Comparison of ENCODE assay signal across 20 cellular contexts in genomic region chr20:41165001-41165882, GRCh38. TPM values are rescaled to one million over a fixed set of nuclear protein-coding genes. Genes with fewer than 3 reads are reported as not detected.
A peak's percentile ranks its signal among the peaks of the same experiment; 100 is the strongest.
DNase-seq lines count a peak whose midpoint lies in the region; ATAC-seq, FAIRE-seq and TF ChIP-seq lines count a peak whose summit lies in the region.
"Had no signal": no experiment of that assay in that cellular context is flagged by ENCODE, and none has a peak within 500 bp of the region (broad histone marks: within the 10 kb centered on the region; RNA-seq: fewer than 3 reads in every experiment).

No MANE protein-coding gene starts in this region.

- no peak for ATAC-seq in stimulated activated naive CD8-positive, alpha-beta T cell treated with anti-CD3 and anti-CD28 coated beads, Interleukin-15, Interleukin-2, amounts not matched to agents 100 U/mL and 50 U/mL, for 24 hours
- ATAC-seq in K562 (no peak), GM18502 (IDR thresholded peaks at IDR 0.05; ENCODE audit: poor library complexity, unreplicated experiment) (no peak)
- ATAC-seq: activated naive CD4-positive, alpha-beta T cell treated with anti-CD3 and anti-CD28 coated beads, Interleukin-2, amount 50 U/mL, for 72 hours; right lobe of liver had no signal

- H3K27me3 Mint-ChIP-seq in stimulated activated naive CD8-positive, alpha-beta T cell treated with anti-CD3 and anti-CD28 coated beads, Interleukin-15, Interleukin-2, amounts not matched to agents 100 ng/mL and 50 ng/mL, for 24 hours: no peaks in the 10 kb centered on the region

- POLR2A ChIA-PET in K562 (lab: Yijun Ruan, JAX): interaction anchor here (0.7 kb wide), 1 partner anchor 125 kb away, joined by 4 read pairs; no protein-coding TSS in a partner anchor

- intact Hi-C loops in K562 (cut with micrococcal nuclease): no loop called here
- intact Hi-C loops in left ventricle myocardium inferior (cut with micrococcal nuclease): no loop called here

- H3K4me1 Mint-ChIP-seq in stimulated activated naive CD8-positive, alpha-beta T cell treated with anti-CD3 and anti-CD28 coated beads, Interleukin-15, Interleukin-2, amounts not matched to agents 100 ng/mL and 50 ng/mL, for 24 hours (ENCODE audit: low read depth): peaks cover 60% of the 10 kb centered on the region

- TSS peak; percentile 38 for BruUV-seq in K562 (replicated peaks; lab: Mats Ljungman, UMichigan)

- H3K9me1 ChIP-seq in K562 (ENCODE audit: control insufficient read depth, insufficient read depth, low read length): peaks cover 2% of the 10 kb centered on the region

- TF ChIP-seq CTCF in K562 (IDR thresholded peaks at IDR 0.05 in 2 of 3, conservative IDR thresholded peaks at IDR 0.05 in 1 of 3; ENCODE audit: insufficient read depth in 2 of 3, low read depth in 1 of 3, low read length in 3 of 3) (no peak), left ventricle myocardium inferior (IDR thresholded peaks at IDR 0.05; ENCODE audit: borderline replicate concordance) (no peak)

- H3K4me3 Mint-ChIP-seq in stimulated activated naive CD8-positive, alpha-beta T cell treated with anti-CD3 and anti-CD28 coated beads, Interleukin-15, Interleukin-2, amounts not matched to agents 100 ng/mL and 50 ng/mL, for 24 hours: no peak overlapping the region

- no peak overlapping the region; a peak in 1 of 4 replicates for H3K9ac ChIP-seq in K562 (ENCODE audit: insufficient read depth in 1 of 2, low read depth in 2 of 2, low read length in 2 of 2)

- H3K4me3 ChIP-seq in K562 (no peak overlapping the region), left ventricle myocardium inferior (no peak overlapping the region)
- H3K4me3 ChIP-seq: hepatocyte, lung, ovary, right lobe of liver, thoracic aorta had no signal

- CTCF ChIA-PET in K562 (lab: Yijun Ruan, JAX; ENCODE audit: low intra/inter-chr PET ratio): interaction anchor here (0.5 kb wide), 1 partner anchor 122 kb away, joined by 3 read pairs; no protein-coding TSS in a partner anchor

- peaks cover 81% of the 10 kb centered on the region for H3K36me3 Mint-ChIP-seq in stimulated activated naive CD8-positive, alpha-beta T cell treated with anti-CD3 and anti-CD28 coated beads, Interleukin-15, Interleukin-2, amounts not matched to agents 100 ng/mL and 50 ng/mL, for 24 hours (ENCODE audit: low read depth)

- H3K4me1 ChIP-seq in K562 (replicated peaks in 1 of 2; ENCODE audit: control insufficient read depth in 2 of 2, insufficient read depth in 2 of 2, low read length in 2 of 2) (no peaks in the 10 kb centered on the region), left ventricle myocardium inferior (peaks cover 18% of the 10 kb centered on the region)
- H3K4me1 ChIP-seq: right lobe of liver had no signal

- TF ChIP-seq POLR2A in K562 (conservative IDR thresholded peaks at IDR 0.05): no peak

- TF ChIP-seq EP300 in K562 (IDR thresholded peaks at IDR 0.05; ENCODE audit: low read length): no peak

- H3K27me3 ChIP-seq in K562 (ENCODE audit: control insufficient read depth in 2 of 2, insufficient read depth in 2 of 2, low read length in 2 of 2) (no peaks in the 10 kb centered on the region), layer of hippocampus (ENCODE audit: control insufficient read depth, insufficient read depth, low read length) (no peaks in the 10 kb centered on the region), left ventricle myocardium inferior (ENCODE audit: low read depth) (no peaks in the 10 kb centered on the region)
- H3K27me3 ChIP-seq: hepatocyte, ovary, right lobe of liver had no signal

- no peak overlapping the region for H3K27ac ChIP-seq in K562 (ENCODE audit: extremely low read depth, low read depth, low read length)
- peak overlapping the region; percentile 2 for H3K27ac ChIP-seq in layer of hippocampus (ENCODE audit: low read depth, low read length)
- H3K27ac ChIP-seq in left ventricle myocardium inferior (replicated peaks): no peak overlapping the region
- H3K27ac ChIP-seq: C4-2B, hepatocyte, ovary, right lobe of liver, thoracic aorta had no signal

- H4K20me1 ChIP-seq in K562 (replicated peaks; ENCODE audit: control insufficient read depth, insufficient read depth, low read length): no peaks in the 10 kb centered on the region; the same call in none of the 2 replicates

- FAIRE-seq in K562 (lab: Jason Lieb, UNC): no peak
- FAIRE-seq: TTC549 had no signal

- no peak overlapping the region for H2AFZ ChIP-seq in K562 (ENCODE audit: low read depth, low read length)
- H2AFZ ChIP-seq: hepatocyte had no signal

- WGBS in K562 (ENCODE audit: insufficient coverage, low coverage, missing lambda C conversion rate): 91% methylated on average over 18 of the region's 24 CpGs

- H3K9me3 Mint-ChIP-seq in stimulated activated naive CD8-positive, alpha-beta T cell treated with anti-CD3 and anti-CD28 coated beads, Interleukin-15, Interleukin-2, amounts not matched to agents 100 ng/mL and 50 ng/mL, for 24 hours: no peaks in the 10 kb centered on the region
- H3K9me3 Mint-ChIP-seq: activated naive CD4-positive, alpha-beta T cell treated with anti-CD3 and anti-CD28 coated beads, Interleukin-2, amount 50 U/mL, for 72 hours had no signal

- H3K4me2 ChIP-seq in K562 (ENCODE audit: insufficient read depth, low read length): no peak overlapping the region
- H3K4me2 ChIP-seq: hepatocyte had no signal

- peak overlapping the region; percentile 42 for H3K27ac Mint-ChIP-seq in stimulated activated naive CD8-positive, alpha-beta T cell treated with anti-CD3 and anti-CD28 coated beads, Interleukin-15, Interleukin-2, amounts not matched to agents 100 ng/mL and 50 ng/mL, for 24 hours

- in situ Hi-C loops in K562 (cut with MboI): no loop called here

- H3K79me2 ChIP-seq in K562 (ENCODE audit: control insufficient read depth, insufficient read depth, low read length): no peaks in the 10 kb centered on the region
- H3K79me2 ChIP-seq: hepatocyte had no signal

- peaks cover 81% of the 10 kb centered on the region; the same call in 2 of the 3 replicates for H3K36me3 ChIP-seq in K562 (ENCODE audit: control insufficient read depth, insufficient read depth, low read length)
- H3K36me3 ChIP-seq in left ventricle myocardium inferior: peaks cover 93% of the 10 kb centered on the region
- H3K36me3 ChIP-seq: ovary had no signal

- no peak for DNase-seq in stimulated activated naive CD8-positive, alpha-beta T cell treated with anti-CD3 and anti-CD28 coated beads, Interleukin-15, Interleukin-2, amounts not matched to agents 100 U/mL and 50 U/mL, for 24 hours
- no peak for DNase-seq in K562 (ENCODE audit: extremely low read depth in 1 of 4, low spot score in 3 of 4)
- no peak for DNase-seq in epidermal melanocyte (ENCODE audit: insufficient read length, low spot score)
- no peak for DNase-seq in hepatic stellate cell (ENCODE audit: low spot score)
- no peak for DNase-seq in left ventricle myocardium inferior
- DNase-seq: activated CD4-positive, alpha-beta T cell treated with anti-CD3 and anti-CD28 coated beads for 48 hours; NCI-H1436 treated with DMSO at 0.1 percent for 48 hours; NCI-H2171; NCI-H526 treated with DMSO at 0.1 percent for 48 hours had no signal

- TF ChIP-seq RAD21 in K562 (CRISPR knock-in tag; conservative IDR thresholded peaks at IDR 0.05 in 1 of 2, IDR thresholded peaks at IDR 0.05 in 1 of 2): no peak

- H3K9me3 ChIP-seq in K562 (replicated peaks; ENCODE audit: control insufficient read depth, insufficient read depth, low read depth, low read length): no peaks in the 10 kb centered on the region
- H3K9me3 ChIP-seq in left ventricle myocardium inferior (replicated peaks): no peaks in the 10 kb centered on the region
- H3K9me3 ChIP-seq: ovary, right lobe of liver, thoracic aorta had no signal

TF ChIP-seq in K562, 482 proteins besides CTCF, POLR2A, EP300 and RAD21:
- TF ChIP-seq MTA3 (IDR thresholded peaks at IDR 0.05; ENCODE audit: borderline replicate concordance): no peak
- no peak for TF ChIP-seq ATF6 (CRISPR knock-in tag; IDR thresholded peaks at IDR 0.05)
- TF ChIP-seq ZNF140 (CRISPR knock-in tag; IDR thresholded peaks at IDR 0.05): no peak
- no peak for TF ChIP-seq ZNF124 (CRISPR knock-in tag; IDR thresholded peaks at IDR 0.05)

RNA-seq across cellular contexts. Expression of gene PLCG1, which starts 27.9 kb away (rescaled TPM):
- total RNA-seq in K562 (2011; cell fraction: chromatin; rRNA removed; ENCODE audit: low replicate concordance): 213 and 380 TPM in 2 replicates
- total RNA-seq in K562 (2011; cell fraction: nucleolus; rRNA removed): 184 and 191 TPM in 2 replicates
- total RNA-seq in K562 (2011; cell fraction: nucleoplasm; rRNA removed): 147 and 176 TPM in 2 replicates
- 34.8 and 38.7 TPM in 2 replicates for total RNA-seq in K562 (2014; rRNA removed)
- total RNA-seq in K562 (2014; rRNA removed; fragmentation: Illumina TruSeq; extraction: Trizol): 15.2 and 23.7 TPM in 2 replicates
- total RNA-seq in K562 (2015; rRNA removed; fragmentation: Illumina TruSeq; extraction: Trizol): 32.5 and 33.3 TPM in 2 replicates
- total RNA-seq in K562 (2021): 48.2 and 67.0 TPM in 2 replicates
- 34.9 and 50.1 TPM in 2 replicates for polyA plus RNA-seq in K562 (2011; rRNA removed)
- polyA plus RNA-seq in K562 (2011; cell fraction: cytosol; rRNA removed): 29.1 and 35.8 TPM in 2 replicates
- polyA plus RNA-seq in K562 (2011; cell fraction: nucleus; rRNA removed): 231 and 271 TPM in 2 replicates
- polyA plus RNA-seq in K562 (2012): 31.2 and 36.7 TPM in 2 replicates
- polyA plus RNA-seq in K562 (2014; fragmentation: Illumina TruSeq; extraction: Trizol): 44.1 and 44.6 TPM in 2 replicates
- 1 to 10 TPM; 1.7 to 2.2 TPM for polyA plus RNA-seq in K562 (2014; fragmentation: Nextera tagmentation; extraction: Ambion mirVana)
- polyA plus RNA-seq in K562 (2014; rRNA removed): 41.4 and 52.9 TPM in 2 replicates
- 32.4 and 38.5 TPM in 2 replicates for polyA minus RNA-seq in K562 (2011; rRNA and poly(A)+ RNA removed)
- 38.3 and 50.8 TPM in 2 replicates for polyA minus RNA-seq in K562 (2011; cell fraction: cytosol; rRNA and poly(A)+ RNA removed)
- polyA minus RNA-seq in K562 (2011; cell fraction: nucleus; rRNA and poly(A)+ RNA removed): 61.9 and 82.2 TPM in 2 replicates
- 46.1 TPM for total RNA-seq in left ventricle myocardium inferior
